In genomic region chr17:22268214-22268911, GRCh38 we compare ENCODE assay signal across 21 cellular contexts.
"Had no signal": no experiment of that assay in that cellular context is flagged by ENCODE, and none has a peak within 500 bp of the region (broad histone marks: within the 10 kb centered on the region; RNA-seq: fewer than 3 reads in every experiment).

No MANE protein-coding gene starts in this region.

- H3K27ac ChIP-seq: cardiac muscle cell, dorsolateral prefrontal cortex, epithelial cell of prostate, lower lobe of right lung, neutrophil, parathyroid adenoma, tibial artery had no signal

- H3K36me3 ChIP-seq: cardiac muscle cell, lower lobe of right lung, neutrophil, tibial artery had no signal

- H3K4me1 ChIP-seq: lower lobe of right lung, parathyroid adenoma, tibial artery had no signal

- H3K27ac Mint-ChIP-seq: activated CD4-positive, alpha-beta memory T cell treated with anti-CD3 and anti-CD28 coated beads, Interleukin-2, amount 10 ng/mL, durations not matched to agents 7 days and 5 days; activated naive CD8-positive, alpha-beta T cell treated with anti-CD3 and anti-CD28 coated beads, Interleukin-2, amount 10 ng/mL, durations not matched to agents 7 days and 5 days; activated T-helper 17 cell treated with anti-CD3 and anti-CD28 coated beads, Interleukin-2, amount 50 U/mL, for 72 hours; endodermal cell; natural killer cell treated with Interleukin-12 subunit alpha and Interleukin-12 subunit beta and Interleukin-15 and Interleukin-18, amount 100 ng/mL, for 72 hours; T-helper 2 cell treated with Interferon-gamma antibody and Interleukin-4, amounts not matched to agents 5 μg/mL and 100 μg/mL, for 36 hours; WTC11 had no signal

- H3K4me1 Mint-ChIP-seq: activated CD4-positive, alpha-beta memory T cell treated with anti-CD3 and anti-CD28 coated beads, Interleukin-2, amount 10 ng/mL, durations not matched to agents 7 days and 5 days; activated naive CD8-positive, alpha-beta T cell treated with anti-CD3 and anti-CD28 coated beads, Interleukin-2, amount 10 ng/mL, durations not matched to agents 7 days and 5 days; activated T-helper 17 cell treated with anti-CD3 and anti-CD28 coated beads, Interleukin-2, amount 50 U/mL, for 72 hours; endodermal cell; WTC11 had no signal

- H3K4me3 ChIP-seq: cardiac muscle cell, dorsolateral prefrontal cortex, lower lobe of right lung, tibial artery had no signal

- H3K27me3 Mint-ChIP-seq: activated CD4-positive, alpha-beta memory T cell treated with anti-CD3 and anti-CD28 coated beads, Interleukin-2, amount 10 ng/mL, durations not matched to agents 7 days and 5 days; activated naive CD8-positive, alpha-beta T cell treated with anti-CD3 and anti-CD28 coated beads, Interleukin-2, amount 10 ng/mL, durations not matched to agents 7 days and 5 days; activated T-helper 17 cell treated with anti-CD3 and anti-CD28 coated beads, Interleukin-2, amount 50 U/mL, for 72 hours; natural killer cell treated with Interleukin-12 subunit alpha and Interleukin-12 subunit beta and Interleukin-15 and Interleukin-18, amount 100 ng/mL, for 72 hours had no signal

- H3K27me3 ChIP-seq: cardiac muscle cell, neutrophil, tibial artery had no signal

- H3K79me2 ChIP-seq: parathyroid adenoma had no signal

- H2AFZ ChIP-seq: parathyroid adenoma had no signal

- ATAC-seq: activated T-helper 17 cell treated with anti-CD3 and anti-CD28 coated beads, Interleukin-2, amount 50 U/mL, for 72 hours; lower lobe of right lung; natural killer cell treated with Interleukin-12 subunit alpha and Interleukin-12 subunit beta and Interleukin-15 and Interleukin-18, amount 100 ng/mL, for 72 hours; WTC11 had no signal

- H3K36me3 Mint-ChIP-seq: activated naive CD8-positive, alpha-beta T cell treated with anti-CD3 and anti-CD28 coated beads, Interleukin-2, amount 10 ng/mL, durations not matched to agents 7 days and 5 days had no signal

- H3K4me3 Mint-ChIP-seq: activated CD4-positive, alpha-beta memory T cell treated with anti-CD3 and anti-CD28 coated beads, Interleukin-2, amount 10 ng/mL, durations not matched to agents 7 days and 5 days; activated naive CD8-positive, alpha-beta T cell treated with anti-CD3 and anti-CD28 coated beads, Interleukin-2, amount 10 ng/mL, durations not matched to agents 7 days and 5 days; activated T-helper 17 cell treated with anti-CD3 and anti-CD28 coated beads, Interleukin-2, amount 50 U/mL, for 72 hours; endodermal cell; natural killer cell treated with Interleukin-12 subunit alpha and Interleukin-12 subunit beta and Interleukin-15 and Interleukin-18, amount 100 ng/mL, for 72 hours; T-helper 2 cell treated with Interferon-gamma antibody and Interleukin-4, amounts not matched to agents 5 μg/mL and 100 μg/mL, for 36 hours; WTC11 had no signal

- H3K9me3 ChIP-seq: neutrophil had no signal

- DNase-seq: activated CD4-positive, alpha-beta memory T cell treated with anti-CD3 and anti-CD28 coated beads, Interleukin-2, amount 10 ng/mL, durations not matched to agents 7 days and 5 days; activated CD4-positive, alpha-beta T cell treated with anti-CD3 and anti-CD28 coated beads for 4 hours; activated naive CD4-positive, alpha-beta T cell treated with Interleukin-2 at 50 U/mL for 16 hours; activated naive CD8-positive, alpha-beta T cell treated with anti-CD3 and anti-CD28 coated beads, Interleukin-2, amount 10 ng/mL, durations not matched to agents 7 days and 5 days; activated T-cell treated with anti-CD3 and anti-CD28 coated beads, Interleukin-2, amount 50 U/mL, for 1 hour; amygdala; endodermal cell; foreskin fibroblast; lower lobe of right lung; stimulated activated naive CD4-positive, alpha-beta T cell; substantia nigra; tibial artery had no signal

- H3K9ac ChIP-seq: parathyroid adenoma had no signal
